ENCODE assay signal across 8 cellular contexts in the genomic region with DNA sequence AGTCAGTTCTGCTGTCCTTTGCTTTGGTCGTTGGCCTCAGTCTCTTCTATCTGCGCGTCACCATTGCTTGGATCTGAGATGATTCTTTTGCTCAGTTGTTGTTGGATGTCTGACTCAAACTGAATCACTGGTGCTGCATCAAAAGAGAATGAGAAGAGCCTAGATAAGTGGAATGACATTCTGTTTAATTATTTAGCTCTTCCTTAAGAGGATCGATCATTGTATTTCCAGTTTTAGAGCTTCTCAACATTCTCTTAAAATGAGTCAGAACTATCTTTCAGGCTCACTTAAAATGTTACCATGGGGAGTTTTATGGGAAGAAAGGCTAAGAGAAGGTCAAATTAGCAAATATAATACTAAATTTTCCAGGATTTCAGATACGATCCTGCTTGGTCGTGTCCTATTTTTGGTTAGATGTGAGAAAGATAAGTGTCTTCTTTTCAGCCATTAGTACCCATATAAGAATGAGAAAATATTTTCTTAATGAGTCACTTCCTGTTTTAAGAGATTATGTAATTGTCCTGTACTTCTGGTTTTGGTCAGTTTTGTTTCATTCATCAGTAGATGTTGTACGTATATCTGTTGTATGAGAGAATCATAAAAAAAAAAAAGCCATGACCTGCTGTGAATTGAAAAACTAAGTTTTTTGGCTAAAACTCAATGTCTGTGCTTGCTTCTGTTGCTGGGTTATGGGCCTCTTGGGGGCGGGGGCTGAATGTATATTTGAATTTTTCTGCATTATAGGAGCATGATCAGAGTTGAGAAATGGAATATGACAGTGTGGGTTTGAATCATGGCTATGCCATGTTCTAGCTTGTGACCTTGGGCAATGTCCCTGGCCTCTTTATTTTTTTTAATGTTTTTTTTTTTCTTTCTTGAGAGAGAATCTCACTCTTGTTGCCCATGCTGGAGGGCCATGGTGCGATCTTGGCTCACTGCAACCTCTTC. TPM values are rescaled to one million over a fixed set of nuclear protein-coding genes. Genes with fewer than 3 reads are reported as not detected.
DNase-seq lines count a peak whose midpoint lies in the region; ATAC-seq, FAIRE-seq and TF ChIP-seq lines count a peak whose summit lies in the region.

No MANE protein-coding gene starts in this region.

- H3K27ac ChIP-seq in effector memory CD4-positive, alpha-beta T cell (ENCODE audit: insufficient read depth, low read length, poor library complexity, severe bottlenecking), result peak overlapping the region; percentile 47
- H3K27ac ChIP-seq in osteoblast (ENCODE audit: low read depth, low read length), result peak overlapping the region; percentile 100

- peaks cover 33% of the 10 kb centered on the region for H3K79me2 ChIP-seq in osteoblast (ENCODE audit: insufficient read depth, low read length)

- H3K4me3 ChIP-seq in effector memory CD4-positive, alpha-beta T cell (ENCODE audit: insufficient read depth, low read depth, low read length, poor library complexity, severe bottlenecking), result no peak overlapping the region
- H3K4me3 ChIP-seq in osteoblast (ENCODE audit: insufficient read depth, low read length), result peak overlapping the region; percentile 30

- no peaks in the 10 kb centered on the region for H3K27me3 ChIP-seq in effector memory CD4-positive, alpha-beta T cell (replicated peaks; ENCODE audit: control insufficient read depth, insufficient read depth, low read length, poor library complexity, severe bottlenecking)
- H3K27me3 ChIP-seq in osteoblast (ENCODE audit: insufficient read depth, low read length), result no peaks in the 10 kb centered on the region

- CTCF ChIA-PET in activated CD4-positive, alpha-beta T cell treated with anti-CD3 and anti-CD28 coated beads, Interleukin-2, amount 10 ng/mL, durations not matched to agents 7 days and 5 days (lab: Charles Lee), result interaction anchor here (0.6 to 1.5 kb wide), 3 partner anchors 14 to 47 kb away, joined by 3 to 7 read pairs (median 3); no protein-coding TSS in a partner anchor

- peaks cover 4% of the 10 kb centered on the region for H3K4me1 ChIP-seq in effector memory CD4-positive, alpha-beta T cell (ENCODE audit: control insufficient read depth, insufficient read depth, low read length, poor library complexity, severe bottlenecking)
- peaks cover 45% of the 10 kb centered on the region for H3K4me1 ChIP-seq in osteoblast (ENCODE audit: insufficient read depth, low read length)

- ATAC-seq in HG02981 (IDR thresholded peaks at IDR 0.05; ENCODE audit: unreplicated experiment), result peak; percentile 91

- POLR2A ChIA-PET in activated CD4-positive, alpha-beta T cell treated with anti-CD3 and anti-CD28 coated beads, Interleukin-2, amount 10 ng/mL, durations not matched to agents 7 days and 5 days (lab: Charles Lee), result no interaction called here

- H4K20me1 ChIP-seq in osteoblast (ENCODE audit: insufficient read depth, low read length), result no peaks in the 10 kb centered on the region

- peak overlapping the region; percentile 79 for H3K4me2 ChIP-seq in osteoblast (ENCODE audit: insufficient read depth, low read length)

- DNase-seq in activated CD4-positive, alpha-beta T cell treated with anti-CD3 and anti-CD28 coated beads, Interleukin-2, amount 10 ng/mL, durations not matched to agents 7 days and 5 days, result no peak
- no peak for DNase-seq in activated CD4-positive, alpha-beta T cell treated with anti-CD3 and anti-CD28 coated beads, Interleukin-2, amount 50 U/mL, for 4 hours
- DNase-seq in RCC 7860 (ENCODE audit: low spot score) (peak; percentile 99), osteoblast (ENCODE audit: insufficient read length, low spot score, missing footprints) (no peak), C1 segment of cervical spinal cord (lab: John Stamatoyannopoulos, UW) (no peak), NCI-H446 treated with DMSO at 0.1 percent for 48 hours (lab: John Stamatoyannopoulos, UW) (no peak)
- DNase-seq in effector memory CD4-positive, alpha-beta T cell, result no peak

- FAIRE-seq in RCC 7860 (lab: Jason Lieb, UNC), result peak; percentile 96

- H3K4me3 Mint-ChIP-seq in activated CD4-positive, alpha-beta T cell treated with anti-CD3 and anti-CD28 coated beads, Interleukin-2, amount 10 ng/mL, durations not matched to agents 7 days and 5 days, result no peak overlapping the region

- no peaks in the 10 kb centered on the region for H3K27me3 Mint-ChIP-seq in activated CD4-positive, alpha-beta T cell treated with anti-CD3 and anti-CD28 coated beads, Interleukin-2, amount 10 ng/mL, durations not matched to agents 7 days and 5 days

- peak overlapping the region; percentile 43 for H3K27ac Mint-ChIP-seq in activated CD4-positive, alpha-beta T cell treated with anti-CD3 and anti-CD28 coated beads, Interleukin-2, amount 10 ng/mL, durations not matched to agents 7 days and 5 days

- H3K9me3 Mint-ChIP-seq in activated CD4-positive, alpha-beta T cell treated with anti-CD3 and anti-CD28 coated beads, Interleukin-2, amount 10 ng/mL, durations not matched to agents 7 days and 5 days, result no peaks in the 10 kb centered on the region

- peaks cover 26% of the 10 kb centered on the region for H3K4me1 Mint-ChIP-seq in activated CD4-positive, alpha-beta T cell treated with anti-CD3 and anti-CD28 coated beads, Interleukin-2, amount 10 ng/mL, durations not matched to agents 7 days and 5 days

- H3K36me3 Mint-ChIP-seq in activated CD4-positive, alpha-beta T cell treated with anti-CD3 and anti-CD28 coated beads, Interleukin-2, amount 10 ng/mL, durations not matched to agents 7 days and 5 days (ENCODE audit: low read depth), result peaks cover 61% of the 10 kb centered on the region

- no peak overlapping the region for H2AFZ ChIP-seq in osteoblast (ENCODE audit: low read length)

- H3K9me3 ChIP-seq in effector memory CD4-positive, alpha-beta T cell (ENCODE audit: control insufficient read depth, low read length), result no peaks in the 10 kb centered on the region
- no peaks in the 10 kb centered on the region for H3K9me3 ChIP-seq in osteoblast (ENCODE audit: low read depth, low read length)

- TF ChIP-seq CTCF in osteoblast (IDR thresholded peaks at IDR 0.05; ENCODE audit: extremely low read depth, low read depth, low read length), result no peak

- H3K36me3 ChIP-seq in effector memory CD4-positive, alpha-beta T cell (ENCODE audit: control insufficient read depth, insufficient read depth, low read length), result peaks cover 66% of the 10 kb centered on the region
- H3K36me3 ChIP-seq in osteoblast (ENCODE audit: insufficient read depth, low read length), result peaks cover 42% of the 10 kb centered on the region

RNA-seq across cellular contexts. Expression of a gene that starts 31.5 kb away (rescaled TPM):
- total RNA-seq in activated CD4-positive, alpha-beta T cell treated with anti-CD3 and anti-CD28 coated beads, Interleukin-2, amount 10 ng/mL, durations not matched to agents 7 days and 5 days, result 10 to 100 TPM; 45.0 to 49.6 TPM
- total RNA-seq in osteoblast, result 3.3 and 4.4 TPM in 2 replicates

RNA-seq across cellular contexts. Expression of a gene that starts 35.4 kb away (rescaled TPM):
- 100 to 1,000 TPM in 1 of 2 experiments, 10 to 100 TPM in 1; 98.4 to 106 TPM for total RNA-seq in activated CD4-positive, alpha-beta T cell treated with anti-CD3 and anti-CD28 coated beads, Interleukin-2, amount 10 ng/mL, durations not matched to agents 7 days and 5 days
- total RNA-seq in osteoblast, result 78.9 and 80.2 TPM in 2 replicates
